Comparison of ENCODE assay signal across 10 cellular contexts in genomic region chr12:23115984-23116383, GRCh38.
"Had no signal": no experiment of that assay in that cellular context is flagged by ENCODE, and none has a peak within 500 bp of the region (broad histone marks: within the 10 kb centered on the region; RNA-seq: fewer than 3 reads in every experiment).

No MANE protein-coding gene starts in this region.

- DNase-seq: GM23248, GOT3, H7, H9, HCEC 1CT, HFFc6 had no signal

- H3K9me3 ChIP-seq: HAP-1 had no signal

- H3K36me3 ChIP-seq: HAP-1 had no signal

- H3K27ac ChIP-seq: GM23248 had no signal

- H3K4me3 ChIP-seq: GM23248, GM23338, HAP-1 had no signal

- FAIRE-seq: H1, H54 had no signal

- H2AFZ ChIP-seq: GM23248, GM23338 had no signal

- H3K4me1 ChIP-seq: HAP-1 had no signal

- H3K9ac ChIP-seq: GM23248 had no signal
